ENCODE assay signal across 29 cellular contexts in the genomic region with DNA sequence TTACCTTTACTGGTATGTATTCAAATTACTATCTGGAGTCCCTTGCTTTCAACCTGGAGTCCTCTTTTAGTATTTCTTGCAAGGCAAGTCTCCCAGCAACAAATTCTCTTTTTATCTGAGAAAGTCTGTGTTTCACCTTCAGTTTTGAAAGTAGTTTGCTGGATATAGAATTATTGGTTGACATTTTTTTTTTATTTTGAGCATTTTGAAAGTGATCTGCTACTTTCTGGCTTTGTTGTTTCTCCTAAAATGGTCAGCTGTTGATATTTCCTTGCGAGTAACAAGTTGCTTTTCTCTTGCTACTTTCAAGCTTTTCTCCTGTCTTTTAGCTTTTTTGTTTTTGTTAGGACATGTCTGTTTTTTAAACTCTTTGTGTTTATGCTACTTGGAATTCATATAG.
"Had no signal": no experiment of that assay in that cellular context is flagged by ENCODE, and none has a peak within 500 bp of the region (broad histone marks: within the 10 kb centered on the region; RNA-seq: fewer than 3 reads in every experiment).

No MANE protein-coding gene starts in this region.

- H3K79me2 ChIP-seq: parathyroid adenoma had no signal

- H3K36me3 ChIP-seq: neutrophil, ovary, right lobe of liver, sigmoid colon, stomach, thoracic aorta, thyroid gland, tibial nerve, upper lobe of left lung, vagina had no signal

- H3K27me3 ChIP-seq: neutrophil, ovary, right lobe of liver, sigmoid colon, stomach, thyroid gland, tibial nerve, upper lobe of left lung, vagina had no signal

- DNase-seq: nephron progenitor cell; nucleus accumbens; ovary; posterior cingulate gyrus; psoas muscle; right cardiac atrium; right lobe of liver; sigmoid colon; small intestine; stimulated activated CD4-positive, alpha-beta T cell treated with anti-CD3 and anti-CD28 coated beads, Interleukin-15, amount 100 ng/mL, for 24 hours; stimulated activated CD4-positive, alpha-beta T cell treated with anti-CD3 and anti-CD28 coated beads, Interleukin-2, amount 100 ng/mL, for 24 hours; stimulated activated CD4-positive, alpha-beta T cell treated with anti-CD3 and anti-CD28 coated beads, Interleukin-2, amount 100 ng/mL, for 48 hours; stimulated activated CD4-positive, alpha-beta T cell treated with anti-CD3 and anti-CD28 coated beads, Interleukin-4, amount 100 ng/mL, for 24 hours; stimulated activated naive B cell treated with anti-CD40 and anti-IgM and Interleukin-4, amounts not matched to agents 10 μg/mL and 1 μg/mL and 100 μg/mL, for 72 hours; stimulated activated naive CD4-positive, alpha-beta T cell treated with Interleukin-2 at 50 U/mL for 16 hours; stomach; thyroid gland; trophoblast cell; upper lobe of left lung had no signal

- H3K4me1 ChIP-seq: parathyroid adenoma, psoas muscle, right lobe of liver, stomach, thyroid gland, tibial nerve, upper lobe of left lung, vagina had no signal

- H3K9ac ChIP-seq: parathyroid adenoma had no signal

- H3K27ac Mint-ChIP-seq: natural killer cell treated with Interleukin-12 subunit alpha and Interleukin-12 subunit beta and Interleukin-15 and Interleukin-18, amount 100 ng/mL, for 72 hours; nephron progenitor cell; progenitor cell of endocrine pancreas; stimulated activated effector memory CD8-positive, alpha-beta T cell treated with anti-CD3 and anti-CD28 coated beads, Interleukin-12 subunit alpha, Interleukin-12 subunit beta, amount 100 ng/mL, for 72 hours; stimulated activated naive B cell treated with anti-CD40 and anti-IgM and Interleukin-4, amounts not matched to agents 10 μg/mL and 1 μg/mL and 100 μg/mL, for 72 hours; stimulated activated naive CD8-positive, alpha-beta T cell treated with anti-CD3 and anti-CD28 coated beads, Interleukin-15, Interleukin-2, amounts not matched to agents 100 ng/mL and 50 ng/mL, for 24 hours had no signal

- H3K4me3 ChIP-seq: ovary, psoas muscle, right lobe of liver, sigmoid colon, stomach, thoracic aorta, thyroid gland, tibial nerve, upper lobe of left lung, vagina had no signal

- H3K4me1 Mint-ChIP-seq: nephron progenitor cell; neural crest cell; stimulated activated effector memory CD8-positive, alpha-beta T cell treated with anti-CD3 and anti-CD28 coated beads, Interleukin-12 subunit alpha, Interleukin-12 subunit beta, amount 100 ng/mL, for 72 hours; stimulated activated naive B cell treated with anti-CD40 and anti-IgM and Interleukin-4, amounts not matched to agents 10 μg/mL and 1 μg/mL and 100 μg/mL, for 72 hours had no signal

- H2AFZ ChIP-seq: parathyroid adenoma had no signal

- H3K27me3 Mint-ChIP-seq: progenitor cell of endocrine pancreas; stimulated activated naive B cell treated with anti-CD40 and anti-IgM and Interleukin-4, amounts not matched to agents 10 μg/mL and 1 μg/mL and 100 μg/mL, for 72 hours; stimulated activated naive CD8-positive, alpha-beta T cell treated with anti-CD3 and anti-CD28 coated beads, Interleukin-15, Interleukin-2, amounts not matched to agents 100 ng/mL and 50 ng/mL, for 24 hours had no signal

- H3K9me3 ChIP-seq: neutrophil, ovary, right lobe of liver, thyroid gland, vagina had no signal

- H3K4me3 Mint-ChIP-seq: natural killer cell treated with Interleukin-12 subunit alpha and Interleukin-12 subunit beta and Interleukin-15 and Interleukin-18, amount 100 ng/mL, for 72 hours; nephron progenitor cell; neural crest cell; stimulated activated effector memory CD8-positive, alpha-beta T cell treated with anti-CD3 and anti-CD28 coated beads, Interleukin-12 subunit alpha, Interleukin-12 subunit beta, amount 100 ng/mL, for 72 hours; stimulated activated naive B cell treated with anti-CD40 and anti-IgM and Interleukin-4, amounts not matched to agents 10 μg/mL and 1 μg/mL and 100 μg/mL, for 72 hours; stimulated activated naive CD8-positive, alpha-beta T cell treated with anti-CD3 and anti-CD28 coated beads, Interleukin-15, Interleukin-2, amounts not matched to agents 100 ng/mL and 50 ng/mL, for 24 hours had no signal

- ATAC-seq: natural killer cell treated with Interleukin-12 subunit alpha and Interleukin-12 subunit beta and Interleukin-15 and Interleukin-18, amount 100 ng/mL, for 72 hours; psoas muscle; right cardiac atrium; right lobe of liver; stimulated activated effector memory CD8-positive, alpha-beta T cell treated with anti-CD3 and anti-CD28 coated beads, Interleukin-12 subunit alpha, Interleukin-12 subunit beta, amount 100 ng/mL, for 72 hours; stimulated activated naive B cell treated with anti-CD40 and anti-IgM and Interleukin-4, amounts not matched to agents 10 μg/mL and 1 μg/mL and 100 μg/mL, for 72 hours had no signal

- H3K27ac ChIP-seq: neutrophil, ovary, parathyroid adenoma, psoas muscle, right lobe of liver, sigmoid colon, stomach, thoracic aorta, thyroid gland, tibial nerve, upper lobe of left lung, vagina had no signal
